23 cellular contexts compared by ENCODE assay signal in the genomic region with DNA sequence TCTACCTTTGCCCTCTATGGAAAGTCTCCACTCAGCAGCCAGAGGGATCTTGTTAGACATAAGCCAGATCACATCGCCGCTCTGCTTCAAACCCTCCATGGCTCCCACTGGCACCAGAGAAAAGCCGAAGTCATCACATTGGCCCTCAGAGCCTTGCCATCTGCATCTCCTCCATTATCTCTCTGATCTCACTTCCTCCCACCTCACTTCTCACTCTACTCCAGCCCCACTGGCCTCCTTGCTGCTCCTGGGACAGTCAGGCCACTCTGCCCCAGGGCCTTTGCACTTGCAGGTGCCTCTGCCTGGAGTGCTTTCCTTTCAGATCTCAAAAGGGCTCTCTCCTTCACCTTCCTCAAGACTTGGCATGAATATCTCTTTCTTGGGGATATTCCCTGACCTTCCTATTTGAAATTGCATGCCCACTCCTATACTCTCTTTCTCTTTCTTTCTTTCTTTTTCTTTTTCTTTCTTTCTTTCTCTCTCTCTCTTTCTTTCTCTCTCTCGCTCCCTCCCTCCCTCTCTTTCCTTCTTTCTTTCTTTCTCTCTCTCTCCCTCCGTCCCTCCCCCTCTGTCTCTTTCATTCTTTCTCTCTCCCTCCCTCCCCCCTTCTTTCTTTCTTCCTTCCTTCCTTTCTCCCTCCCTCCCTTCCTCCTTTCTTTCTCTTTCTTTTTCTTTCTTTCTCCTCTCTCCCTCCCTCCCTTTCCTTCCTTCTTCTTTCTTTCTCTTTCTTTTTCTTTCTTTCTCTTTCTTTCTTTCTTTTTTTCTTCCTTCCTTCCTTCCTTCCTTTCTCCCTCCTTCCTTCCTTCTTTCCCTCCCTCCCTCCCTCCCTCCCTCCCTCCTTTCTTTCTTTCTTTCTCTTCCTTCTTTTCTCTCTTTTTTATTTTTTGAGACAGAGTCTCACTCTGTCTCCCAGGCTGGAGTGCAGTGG.
"Had no signal": no experiment of that assay in that cellular context is flagged by ENCODE, and none has a peak within 500 bp of the region (broad histone marks: within the 10 kb centered on the region; RNA-seq: fewer than 3 reads in every experiment).

No MANE protein-coding gene starts in this region.

- H3K27ac ChIP-seq: esophagus muscularis mucosa, gastrocnemius medialis, heart right ventricle, left lung, lower lobe of right lung, neural progenitor cell, psoas muscle, thoracic aorta, transverse colon had no signal

- H3K9ac ChIP-seq: neural progenitor cell had no signal

- H3K9me3 Mint-ChIP-seq: dendritic cell treated with granulocyte-macrophage colony-stimulating factor and Interleukin-4, amounts not matched to agents 40 ng/mL and 50 ng/mL, for 4 days; effector memory CD8-positive, alpha-beta T cell; natural killer cell treated with Interleukin-12 subunit alpha and Interleukin-12 subunit beta and Interleukin-15 and Interleukin-18, amount 100 ng/mL, for 72 hours; neural progenitor cell; stimulated activated naive B cell treated with anti-CD40 and anti-IgM and Interleukin-4, amounts not matched to agents 10 μg/mL and 1 μg/mL and 100 μg/mL, for 72 hours; stimulated activated naive CD8-positive, alpha-beta T cell treated with anti-CD3 and anti-CD28 coated beads, Interleukin-15, amount 100 ng/mL, for 72 hours had no signal

- H3K4me2 ChIP-seq: neural progenitor cell had no signal

- DNase-seq: effector memory CD8-positive, alpha-beta T cell; gastrocnemius medialis; heart right ventricle; hypothalamus; lower lobe of right lung; midbrain; occipital lobe; psoas muscle; retina; stimulated activated CD4-positive, alpha-beta T cell treated with anti-CD3 and anti-CD28 coated beads, Interleukin-2, amount 100 ng/mL, for 24 hours; stimulated activated CD4-positive, alpha-beta T cell treated with anti-CD3 and anti-CD28 coated beads, Interleukin-4, amount 100 ng/mL, for 4 hours; stimulated activated naive B cell treated with anti-CD40 and anti-IgM and Interleukin-4, amounts not matched to agents 10 μg/mL and 1 μg/mL and 100 μg/mL, for 72 hours; stimulated activated naive CD8-positive, alpha-beta T cell treated with anti-CD3 and anti-CD28 coated beads, Interleukin-15, amount 100 ng/mL, for 72 hours; transverse colon had no signal

- H3K9me3 ChIP-seq: esophagus muscularis mucosa, gastrocnemius medialis, heart right ventricle, left lung, lower lobe of right lung, psoas muscle, thoracic aorta, transverse colon had no signal

- H3K4me3 Mint-ChIP-seq: dendritic cell treated with granulocyte-macrophage colony-stimulating factor and Interleukin-4, amounts not matched to agents 40 ng/mL and 50 ng/mL, for 4 days; effector memory CD8-positive, alpha-beta T cell; memory B cell; natural killer cell treated with Interleukin-12 subunit alpha and Interleukin-12 subunit beta and Interleukin-15 and Interleukin-18, amount 100 ng/mL, for 72 hours; stimulated activated naive B cell treated with anti-CD40 and anti-IgM and Interleukin-4, amounts not matched to agents 10 μg/mL and 1 μg/mL and 100 μg/mL, for 72 hours; stimulated activated naive CD8-positive, alpha-beta T cell treated with anti-CD3 and anti-CD28 coated beads, Interleukin-15, amount 100 ng/mL, for 72 hours had no signal

- FAIRE-seq: islet of Langerhans had no signal

- H3K36me3 Mint-ChIP-seq: memory B cell; natural killer cell treated with Interleukin-12 subunit alpha and Interleukin-12 subunit beta and Interleukin-15 and Interleukin-18, amount 100 ng/mL, for 72 hours; stimulated activated naive B cell treated with anti-CD40 and anti-IgM and Interleukin-4, amounts not matched to agents 10 μg/mL and 1 μg/mL and 100 μg/mL, for 72 hours had no signal

- H3K4me3 ChIP-seq: esophagus muscularis mucosa, gastrocnemius medialis, heart right ventricle, left lung, lower lobe of right lung, neural progenitor cell, psoas muscle, thoracic aorta, transverse colon had no signal

- H3K27ac Mint-ChIP-seq: dendritic cell treated with granulocyte-macrophage colony-stimulating factor and Interleukin-4, amounts not matched to agents 40 ng/mL and 50 ng/mL, for 4 days; effector memory CD8-positive, alpha-beta T cell; memory B cell; natural killer cell treated with Interleukin-12 subunit alpha and Interleukin-12 subunit beta and Interleukin-15 and Interleukin-18, amount 100 ng/mL, for 72 hours; neural progenitor cell; stimulated activated naive CD8-positive, alpha-beta T cell treated with anti-CD3 and anti-CD28 coated beads, Interleukin-15, amount 100 ng/mL, for 72 hours had no signal

- H3K36me3 ChIP-seq: esophagus muscularis mucosa, gastrocnemius medialis, heart right ventricle, left lung, lower lobe of right lung, neural progenitor cell, thoracic aorta, transverse colon had no signal

- H2AFZ ChIP-seq: neural progenitor cell had no signal

- ATAC-seq: effector memory CD8-positive, alpha-beta T cell; gastrocnemius medialis; heart right ventricle; left lung; lower lobe of right lung; natural killer cell treated with Interleukin-12 subunit alpha and Interleukin-12 subunit beta and Interleukin-15 and Interleukin-18, amount 100 ng/mL, for 72 hours; psoas muscle; sciatic nerve; stimulated activated naive B cell treated with anti-CD40 and anti-IgM and Interleukin-4, amounts not matched to agents 10 μg/mL and 1 μg/mL and 100 μg/mL, for 72 hours; stimulated activated naive CD8-positive, alpha-beta T cell treated with anti-CD3 and anti-CD28 coated beads, Interleukin-15, amount 100 ng/mL, for 72 hours had no signal

- H3K4me1 ChIP-seq: gastrocnemius medialis, lower lobe of right lung, psoas muscle had no signal
